ENCODE assay signal across 1 cellular context in genomic region chr16:57648590-57649442, GRCh38.
TF ChIP-seq lines count a peak whose summit lies in the region.

No MANE protein-coding gene starts in this region.

TF ChIP-seq in SK-N-SH, 30 proteins besides CTCF, POLR2A, EP300 and RAD21 (continued from another document):
- TF ChIP-seq REST (IDR thresholded peaks at IDR 0.05; ENCODE audit: low read depth, low read length) (no peak), FOSL2 (IDR thresholded peaks at IDR 0.05; ENCODE audit: borderline replicate concordance, low read depth) (no peak)
